Comparison of ENCODE assay signal across 8 cellular contexts in the genomic region with DNA sequence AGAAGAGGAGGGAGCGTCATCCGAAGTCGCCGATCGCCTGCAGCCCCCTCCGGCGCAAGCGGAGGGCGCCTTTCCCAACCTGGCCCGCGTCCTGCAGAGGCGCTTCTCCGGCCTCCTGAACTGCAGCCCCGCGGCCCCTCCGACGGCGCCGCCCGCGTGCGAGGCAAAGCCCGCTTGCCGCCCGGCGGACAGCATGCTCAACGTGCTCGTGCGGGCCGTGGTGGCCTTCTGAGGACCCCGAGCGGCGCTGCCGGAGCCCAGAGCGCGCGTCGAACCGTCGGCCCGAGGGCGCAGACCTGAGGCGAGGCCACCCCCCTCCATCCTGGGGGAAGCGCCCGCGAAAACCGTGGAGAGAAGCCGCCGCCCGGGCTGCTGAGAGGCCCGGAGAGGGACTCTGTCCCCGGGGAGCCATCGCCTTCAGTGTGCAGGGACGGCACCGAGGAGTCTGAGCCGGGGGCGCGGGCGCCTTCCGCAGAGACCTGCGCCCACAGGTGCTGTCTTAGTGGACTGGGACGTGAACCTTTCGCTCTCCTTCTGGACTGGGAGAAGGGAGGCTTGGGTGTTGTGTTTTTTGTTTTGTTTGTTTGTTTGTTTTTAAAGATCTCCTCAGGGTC. TPM values are rescaled to one million over a fixed set of nuclear protein-coding genes. Genes with fewer than 3 reads are reported as not detected.
DNase-seq lines count a peak whose midpoint lies in the region; ATAC-seq and TF ChIP-seq lines count a peak whose summit lies in the region.

No MANE protein-coding gene starts in this region.

- H2AFZ ChIP-seq in H9 (ENCODE audit: low read length): no peak overlapping the region

- peaks cover 23 to 29% of the 10 kb centered on the region in 2 experiments for H3K4me1 Mint-ChIP-seq in H9

- no peaks in the 10 kb centered on the region for H3K79me1 ChIP-seq in H9 (ENCODE audit: insufficient read depth, low read depth, low read length, poor library complexity, severe bottlenecking)

- no peak overlapping the region for H2BK5ac ChIP-seq in H9 (ENCODE audit: insufficient read length, low read length)

- H3K23me2 ChIP-seq in H9 (ENCODE audit: insufficient read length, low read depth, low read length, poor library complexity, severe bottlenecking): peaks cover 22% of the 10 kb centered on the region

- no peaks in the 10 kb centered on the region; the same call in 1 of the 2 replicates for H3K4me1 ChIP-seq in H9 (ENCODE audit: insufficient read depth, low read length)
- peaks cover 63 to 69% of the 10 kb centered on the region in 2 experiments for H3K4me1 ChIP-seq in neutrophil (ENCODE audit: control insufficient read depth in 1 of 2, insufficient read depth in 1 of 2, low read depth in 1 of 2, low read length in 1 of 2)

- ATAC-seq in HG03342 (IDR thresholded peaks at IDR 0.05; ENCODE audit: unreplicated experiment) (no peak), GM19328 (IDR thresholded peaks at IDR 0.05; ENCODE audit: unreplicated experiment) (no peak)

- no peaks in the 10 kb centered on the region for H3K36me3 ChIP-seq in neutrophil

- H4K20me1 ChIP-seq in H9 (ENCODE audit: control insufficient read depth, insufficient read depth, insufficient read length): no peaks in the 10 kb centered on the region

- H2BK12ac ChIP-seq in H9 (ENCODE audit: insufficient read length, low read depth, low read length): no peak overlapping the region

- H4K5ac ChIP-seq in H9 (ENCODE audit: insufficient read length, low read depth, low read length): no peak overlapping the region

- H3K79me2 ChIP-seq in H9 (ENCODE audit: insufficient read depth, low read length): peaks cover 17% of the 10 kb centered on the region; the same call in 1 of the 2 replicates

- H3K9me3 ChIP-seq in H9 (ENCODE audit: control insufficient read depth, low read depth, low read length) (no peaks in the 10 kb centered on the region), neutrophil (no peaks in the 10 kb centered on the region)

- H3K9me3 Mint-ChIP-seq in H9: peaks cover 8 to 9% of the 10 kb centered on the region in 2 experiments; a peak in 3 of 5 replicates

- H3K4me3 Mint-ChIP-seq in H9: peak overlapping the region; percentile 96 to 97

- no peak for DNase-seq in AG09309 (ENCODE audit: low read depth)
- DNase-seq in H9: no peak
- peak; percentile 22 to 38 for DNase-seq in activated CD4-positive, alpha-beta T cell treated with anti-CD3 and anti-CD28 coated beads, Interleukin-2, amount 50 U/mL, for 48 hours
- DNase-seq in fibroblast of gingiva (ENCODE audit: low read depth): peak; percentile 37
- no peak for DNase-seq in NCI-H187 treated with DMSO at 0.1 percent for 48 hours (lab: John Stamatoyannopoulos, UW)

- H3K4me2 ChIP-seq in H9 (ENCODE audit: insufficient read depth, insufficient read length, low read length): peak overlapping the region; percentile 78

- H4K8ac ChIP-seq in H9 (replicated peaks; ENCODE audit: insufficient read length, low read depth, low read length): no peak overlapping the region

- no CpG with 5 or more reads among the region's 63 CpGs for WGBS in H9 (ENCODE audit: extremely low coverage, insufficient read length, low lambda C conversion rate)

- H3T11ph ChIP-seq in H9 (ENCODE audit: low read length): no peak overlapping the region

- no peak overlapping the region for H4K91ac ChIP-seq in H9 (ENCODE audit: insufficient read length, low read depth, low read length)

- H3K56ac ChIP-seq in H9 (ENCODE audit: insufficient read length, low read depth, low read length): no peak overlapping the region

- H3K4me3 ChIP-seq in AG09309 (ENCODE audit: control insufficient read depth, low read depth, low read length) (peak overlapping the region; percentile 63), neutrophil (ENCODE audit: low read depth in 1 of 2, low read length in 1 of 2) (peak overlapping the region; percentile 91 to 94)

- peak overlapping the region; percentile 99 to 100 (median 99) for H3K27ac Mint-ChIP-seq in H9

- H3K27me3 ChIP-seq in H9 (ENCODE audit: insufficient read depth, low read length): no peaks in the 10 kb centered on the region
- H3K27me3 ChIP-seq in neutrophil: no peaks in the 10 kb centered on the region

- H2BK20ac ChIP-seq in H9 (ENCODE audit: low read depth, low read length, poor library complexity, severe bottlenecking): no peak overlapping the region

- no peak overlapping the region for H2AK5ac ChIP-seq in H9 (ENCODE audit: insufficient read length, low read length)

- H3K23ac ChIP-seq in H9 (ENCODE audit: insufficient read length, low read depth, low read length): no peak overlapping the region

- H3K14ac ChIP-seq in H9 (ENCODE audit: insufficient read depth, low read length): peak overlapping the region; percentile 97

- no peak overlapping the region; the same call in 1 of the 2 replicates for H3K4ac ChIP-seq in H9 (ENCODE audit: low read depth, low read length)

- peak overlapping the region; percentile 55 for H2BK120ac ChIP-seq in H9 (ENCODE audit: low read depth, low read length, poor library complexity, severe bottlenecking)

- TF ChIP-seq CTCF in AG09309 (IDR thresholded peaks at IDR 0.05; ENCODE audit: control insufficient read depth, insufficient read depth, low read depth, low read length, missing control alignments): peak; percentile 11
- TF ChIP-seq CTCF in H9 (conservative IDR thresholded peaks at IDR 0.05): no peak
- TF ChIP-seq CTCF in neutrophil (IDR thresholded peaks at IDR 0.05): peak; percentile 27

- no peak overlapping the region for H2BK15ac ChIP-seq in H9 (ENCODE audit: low read depth, low read length)

- H3K27ac ChIP-seq in H9 (ENCODE audit: insufficient read length, low read depth, low read length) (peak overlapping the region; percentile 84), neutrophil (peak overlapping the region; percentile 96)

- peaks cover 14 to 21% (median 18%) of the 10 kb centered on the region in 3 experiments for H3K36me3 Mint-ChIP-seq in H9 (ENCODE audit: insufficient read depth in 1 of 3, low read depth in 3 of 3)

- peak overlapping the region; percentile 97 for H3K18ac ChIP-seq in H9 (ENCODE audit: insufficient read length, low read depth, low read length)

- H3K9ac ChIP-seq in H9 (ENCODE audit: extremely low read depth, insufficient read length, low read length): peak overlapping the region; percentile 97

- H3K27me3 Mint-ChIP-seq in H9 (ENCODE audit: low read depth): peaks cover 12% of the 10 kb centered on the region

RNA-seq across cellular contexts. Expression of a gene that starts 3.5 kb away (rescaled TPM):
- 160 and 165 TPM in 2 replicates for total RNA-seq in H9 (2021)

RNA-seq across cellular contexts. Expression of a gene that starts 3.6 kb away (rescaled TPM):
- total RNA-seq in H9 (2021): 39.4 and 40.5 TPM in 2 replicates

RNA-seq across cellular contexts. Expression of a gene that starts 35.7 kb away (rescaled TPM):
- total RNA-seq in H9 (2021): 198 and 210 TPM in 2 replicates

RNA-seq across cellular contexts. Expression of a gene that starts 37.2 kb away (rescaled TPM):
- 92.8 and 95.7 TPM in 2 replicates for total RNA-seq in H9 (2021)

RNA-seq across cellular contexts. Expression of a gene that starts 51.1 kb away (rescaled TPM):
- total RNA-seq in H9 (2021): 0.63 and 0.86 TPM in 2 replicates

Comparison
In these comparisons a context has a peak if more than half of its experiments do, and no peak if none do; other contexts are left out.
1. DNase-seq: peak in activated CD4-positive, alpha-beta T cell treated with anti-CD3 and anti-CD28 coated beads, Interleukin-2, amount 50 U/mL, for 48 hours (2 of 2) and fibroblast of gingiva (single experiment); none in AG09309 (single experiment), H9 (single experiment) and NCI-H187 treated with DMSO at 0.1 percent for 48 hours (single experiment).